ENCODE assay signal across 1 cellular context in genomic region chr16:88442435-88442810, GRCh38.
A peak's percentile ranks its signal among the peaks of the same experiment; 100 is the strongest.
TF ChIP-seq lines count a peak whose summit lies in the region.

No MANE protein-coding gene starts in this region.

TF ChIP-seq in K562, 482 proteins besides CTCF, POLR2A, EP300 and RAD21 (continued from another document):
- TF ChIP-seq RREB1 (CRISPR knock-in tag; IDR thresholded peaks at IDR 0.05) (no peak), ZBTB7A (IDR thresholded peaks at IDR 0.05; ENCODE audit: borderline replicate concordance, control insufficient read depth, low read depth, low read length) (peak; percentile 19; the same call in 1 of the 2 replicates), SMAD4 (CRISPR knock-in tag; conservative IDR thresholded peaks at IDR 0.05) (no peak)
